Comparison of ENCODE assay signal across 22 cellular contexts in the genomic region with DNA sequence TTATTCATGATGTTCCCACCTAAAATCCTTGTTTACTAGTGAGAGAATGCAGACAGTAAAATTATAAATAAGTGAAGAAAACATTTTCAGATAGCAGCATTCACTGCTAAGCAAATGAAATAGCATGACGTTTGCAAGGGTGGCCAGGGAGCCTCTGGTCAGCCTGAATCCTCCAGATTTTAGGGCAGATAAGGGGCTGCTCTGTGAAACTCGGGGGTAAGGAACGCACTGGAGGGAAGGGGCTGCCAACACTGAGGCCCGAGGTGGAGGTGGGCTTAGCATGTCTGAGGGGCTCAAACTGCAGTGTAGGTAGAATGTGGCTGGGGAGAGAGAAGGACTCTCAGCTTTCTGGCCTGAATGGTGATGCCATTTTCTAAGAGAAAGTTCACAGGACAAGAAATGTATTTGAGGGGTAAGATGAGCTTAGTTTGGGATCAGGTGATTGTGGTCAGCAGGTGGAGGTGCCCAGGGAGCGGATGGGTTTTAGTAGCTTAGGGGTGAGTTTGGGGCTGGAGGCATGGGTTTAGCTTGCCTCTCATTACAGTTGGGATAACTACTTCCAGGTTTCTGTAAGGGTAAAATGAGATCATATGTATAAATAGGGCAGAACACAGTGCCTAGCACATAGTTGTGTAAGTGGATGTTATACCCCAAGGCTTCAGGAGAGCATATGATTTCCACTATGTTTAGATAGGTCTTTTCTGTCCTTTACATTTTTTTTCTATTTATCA. TPM values are rescaled to one million over a fixed set of nuclear protein-coding genes. Genes with fewer than 3 reads are reported as not detected.
DNase-seq lines count a peak whose midpoint lies in the region; ATAC-seq and TF ChIP-seq lines count a peak whose summit lies in the region.
"Had no signal": no experiment of that assay in that cellular context is flagged by ENCODE, and none has a peak within 500 bp of the region (broad histone marks: within the 10 kb centered on the region; RNA-seq: fewer than 3 reads in every experiment).

No MANE protein-coding gene starts in this region.

- in situ Hi-C loops in ACHN (cut with HindIII; ENCODE audit: low pct_ligation_motif_present, low pct_unique_long_range_greater_than_20kb, low sequenced_read_pairs) = no loop called here

- no peak overlapping the region for H3K4me3 Mint-ChIP-seq in activated CD4-positive, alpha-beta T cell treated with anti-CD3 and anti-CD28 coated beads for 36 hours
- H3K4me3 Mint-ChIP-seq in CD4-positive, CD25-positive, alpha-beta regulatory T cell = peak overlapping the region in 2 of 4 donors; percentile 5 to 7
- H3K4me3 Mint-ChIP-seq in activated CD8-positive, alpha-beta T cell treated with anti-CD3 and anti-CD28 coated beads for 36 hours = no peak overlapping the region
- H3K4me3 Mint-ChIP-seq in neural crest cell = no peak overlapping the region
- H3K4me3 Mint-ChIP-seq: memory B cell had no signal

- H3K27me3 ChIP-seq in CD4-positive, CD25-positive, alpha-beta regulatory T cell (ENCODE audit: control insufficient read depth, insufficient read depth, low read length) = no peaks in the 10 kb centered on the region
- H3K27me3 ChIP-seq: thyroid gland had no signal

- no peak for TF ChIP-seq CTCF in activated CD8-positive, alpha-beta T cell treated with anti-CD3 and anti-CD28 coated beads for 36 hours (IDR thresholded peaks at IDR 0.05)
- TF ChIP-seq CTCF in neural crest cell (conservative IDR thresholded peaks at IDR 0.05) = no peak

- ATAC-seq in activated CD4-positive, alpha-beta T cell treated with anti-CD3 and anti-CD28 coated beads for 36 hours = no peak
- ATAC-seq in CD4-positive, CD25-positive, alpha-beta regulatory T cell (ENCODE audit: low read depth in 2 of 2) = no peak
- no peak for ATAC-seq in activated CD8-positive, alpha-beta T cell treated with anti-CD3 and anti-CD28 coated beads for 36 hours

- peaks cover 40% of the 10 kb centered on the region for H3K4me1 Mint-ChIP-seq in activated CD4-positive, alpha-beta T cell treated with anti-CD3 and anti-CD28 coated beads for 36 hours
- peaks cover 6 to 28% (median 10%) of the 10 kb centered on the region in 4 donors for H3K4me1 Mint-ChIP-seq in CD4-positive, CD25-positive, alpha-beta regulatory T cell
- peaks cover 47% of the 10 kb centered on the region for H3K4me1 Mint-ChIP-seq in activated CD8-positive, alpha-beta T cell treated with anti-CD3 and anti-CD28 coated beads for 36 hours (ENCODE audit: low read depth)
- H3K4me1 Mint-ChIP-seq in neural crest cell = peaks cover 4% of the 10 kb centered on the region
- H3K4me1 Mint-ChIP-seq: memory B cell had no signal

- CTCF ChIA-PET in activated CD4-positive, alpha-beta T cell treated with anti-CD3 and anti-CD28 coated beads for 36 hours (lab: Charles Lee) = interaction anchor here (0.9 to 2.5 kb wide), 9 partner anchors 9 to 100 kb away, joined by 3 to 11 read pairs (median 3); partner anchors contain the start of gene GPR171
- CTCF ChIA-PET in activated CD8-positive, alpha-beta T cell treated with anti-CD3 and anti-CD28 coated beads for 36 hours (lab: Charles Lee) = interaction anchor here (0.7 to 3.4 kb wide), 5 partner anchors 10 to 28 kb away, joined by 3 to 13 read pairs (median 4); no protein-coding TSS in a partner anchor

- POLR2A ChIA-PET in activated CD4-positive, alpha-beta T cell treated with anti-CD3 and anti-CD28 coated beads for 36 hours (lab: Charles Lee) = no interaction called here
- POLR2A ChIA-PET in activated CD8-positive, alpha-beta T cell treated with anti-CD3 and anti-CD28 coated beads for 36 hours (lab: Charles Lee) = interaction anchor here (0.7 to 5.1 kb wide), 6 partner anchors 10 to 25 kb away, joined by 3 to 46 read pairs (median 4); no protein-coding TSS in a partner anchor

- H3K27ac Mint-ChIP-seq in activated CD4-positive, alpha-beta T cell treated with anti-CD3 and anti-CD28 coated beads for 36 hours = peak overlapping the region; percentile 37
- peak overlapping the region; percentile 38 to 63 (median 57) for H3K27ac Mint-ChIP-seq in CD4-positive, CD25-positive, alpha-beta regulatory T cell
- H3K27ac Mint-ChIP-seq in activated CD8-positive, alpha-beta T cell treated with anti-CD3 and anti-CD28 coated beads for 36 hours = peak overlapping the region; percentile 84
- H3K27ac Mint-ChIP-seq in neural crest cell (ENCODE audit: unreplicated experiment) = peak overlapping the region; percentile 76
- H3K27ac Mint-ChIP-seq: memory B cell had no signal

- intact Hi-C loops in activated CD4-positive, alpha-beta T cell treated with anti-CD3 and anti-CD28 coated beads for 36 hours (cut with DNase I, micrococcal nuclease) = no loop called here
- intact Hi-C loops in activated CD8-positive, alpha-beta T cell treated with anti-CD3 and anti-CD28 coated beads for 36 hours (cut with micrococcal nuclease) = no loop called here

- no peaks in the 10 kb centered on the region for H3K27me3 Mint-ChIP-seq in activated CD4-positive, alpha-beta T cell treated with anti-CD3 and anti-CD28 coated beads for 36 hours
- H3K27me3 Mint-ChIP-seq in CD4-positive, CD25-positive, alpha-beta regulatory T cell = peaks cover 5% of the 10 kb centered on the region
- H3K27me3 Mint-ChIP-seq in activated CD8-positive, alpha-beta T cell treated with anti-CD3 and anti-CD28 coated beads for 36 hours = no peaks in the 10 kb centered on the region
- no peaks in the 10 kb centered on the region for H3K27me3 Mint-ChIP-seq in neural crest cell (ENCODE audit: low read depth)
- H3K27me3 Mint-ChIP-seq: natural killer cell treated with Interleukin-12 subunit alpha and Interleukin-12 subunit beta and Interleukin-15 and Interleukin-18, amount 100 ng/mL, for 72 hours had no signal

- no peaks in the 10 kb centered on the region for H3K9me3 Mint-ChIP-seq in activated CD4-positive, alpha-beta T cell treated with anti-CD3 and anti-CD28 coated beads for 36 hours (ENCODE audit: low read depth)
- H3K9me3 Mint-ChIP-seq in CD4-positive, CD25-positive, alpha-beta regulatory T cell = no peaks in the 10 kb centered on the region
- no peaks in the 10 kb centered on the region for H3K9me3 Mint-ChIP-seq in activated CD8-positive, alpha-beta T cell treated with anti-CD3 and anti-CD28 coated beads for 36 hours
- H3K9me3 Mint-ChIP-seq in neural crest cell = no peaks in the 10 kb centered on the region
- H3K9me3 Mint-ChIP-seq: memory B cell; natural killer cell treated with Interleukin-12 subunit alpha and Interleukin-12 subunit beta and Interleukin-15 and Interleukin-18, amount 100 ng/mL, for 72 hours had no signal

- no peaks in the 10 kb centered on the region for H3K36me3 ChIP-seq in CD4-positive, CD25-positive, alpha-beta regulatory T cell (ENCODE audit: control insufficient read depth, insufficient read depth, low read length)
- H3K36me3 ChIP-seq: thyroid gland had no signal

- H3K36me3 Mint-ChIP-seq in activated CD4-positive, alpha-beta T cell treated with anti-CD3 and anti-CD28 coated beads for 36 hours (ENCODE audit: low read depth) = peaks cover 2% of the 10 kb centered on the region
- no peaks in the 10 kb centered on the region for H3K36me3 Mint-ChIP-seq in CD4-positive, CD25-positive, alpha-beta regulatory T cell
- H3K36me3 Mint-ChIP-seq in activated CD8-positive, alpha-beta T cell treated with anti-CD3 and anti-CD28 coated beads for 36 hours (ENCODE audit: low read depth) = no peaks in the 10 kb centered on the region
- no peaks in the 10 kb centered on the region for H3K36me3 Mint-ChIP-seq in neural crest cell (ENCODE audit: low read depth)
- H3K36me3 Mint-ChIP-seq: memory B cell; natural killer cell treated with Interleukin-12 subunit alpha and Interleukin-12 subunit beta and Interleukin-15 and Interleukin-18, amount 100 ng/mL, for 72 hours had no signal

- no peak for DNase-seq in activated CD4-positive, alpha-beta T cell treated with anti-CD3 and anti-CD28 coated beads for 36 hours
- no peak for DNase-seq in activated CD4-positive, alpha-beta T cell treated with anti-CD3 and anti-CD28 coated beads, Interleukin-2, amount 50 U/mL, for 4 hours
- DNase-seq in CD4-positive, CD25-positive, alpha-beta regulatory T cell = no peak
- no peak for DNase-seq in activated CD8-positive, alpha-beta T cell treated with anti-CD3 and anti-CD28 coated beads for 36 hours
- DNase-seq in neural crest cell (ENCODE audit: low read depth, low spot score) (no peak), ACHN (no peak), Ammon's horn (ENCODE audit: low spot score) (no peak)
- no peak for DNase-seq in stimulated activated CD4-positive, alpha-beta T cell treated with anti-CD3 and anti-CD28 coated beads, Interleukin-4, amount 100 ng/mL, for 4 hours
- DNase-seq: activated CD4-positive, alpha-beta T cell treated with anti-CD3 and anti-CD28 coated beads, Interleukin-2, amount 50 U/mL, for 48 hours; activated effector memory CD4-positive, alpha-beta T cell treated with Interleukin-2 at 50 U/mL for 16 hours; anterior cingulate cortex; EL; NCI-H1436; NCI-H774; thyroid gland had no signal

- no peaks in the 10 kb centered on the region for H3K9me3 ChIP-seq in CD4-positive, CD25-positive, alpha-beta regulatory T cell (ENCODE audit: control insufficient read depth in 2 of 2, low read length in 2 of 2)
- H3K9me3 ChIP-seq: thyroid gland had no signal

- H3K4me3 ChIP-seq in CD4-positive, CD25-positive, alpha-beta regulatory T cell (ENCODE audit: low read depth, low read length) = no peak overlapping the region
- H3K4me3 ChIP-seq: SK-N-MC, thyroid gland had no signal

- H3K4me1 ChIP-seq in CD4-positive, CD25-positive, alpha-beta regulatory T cell (ENCODE audit: control insufficient read depth, insufficient read depth, low read length, poor library complexity, severe bottlenecking) = peaks cover 10% of the 10 kb centered on the region
- H3K4me1 ChIP-seq: thyroid gland had no signal

- H3K27ac ChIP-seq in CD4-positive, CD25-positive, alpha-beta regulatory T cell (ENCODE audit: insufficient read depth, low read length, poor library complexity, severe bottlenecking) = no peak overlapping the region
- H3K27ac ChIP-seq: C4-2B, SK-N-MC, thyroid gland had no signal

RNA-seq across cellular contexts. Expression of gene GPR171, which starts 20.5 kb away (rescaled TPM):
- 100 to 1,000 TPM in 1 of 2 experiments, 10 to 100 TPM in 1; 84.9 to 111 TPM for total RNA-seq in activated CD4-positive, alpha-beta T cell treated with anti-CD3 and anti-CD28 coated beads for 36 hours
- total RNA-seq in CD4-positive, CD25-positive, alpha-beta regulatory T cell = 26.8 TPM
- 100 to 1,000 TPM in 1 of 4 donors, 10 to 100 TPM in 3; 71.5 to 118 (median 97.6) TPM for polyA plus RNA-seq in CD4-positive, CD25-positive, alpha-beta regulatory T cell
- total RNA-seq in activated CD8-positive, alpha-beta T cell treated with anti-CD3 and anti-CD28 coated beads for 36 hours = 100 to 1,000 TPM in 1 of 2 experiments, 10 to 100 TPM in 1; 91.8 to 101 TPM
- not detected in 2 replicates for total RNA-seq in neural crest cell
- total RNA-seq: cerebellum, H4, pulmonary artery endothelial cell had no signal

Comparison
In these comparisons a context has a peak if more than half of its experiments do, and no peak if none do; other contexts are left out.
1. RNA of gene GPR171, which starts 20.5 kb away (total RNA-seq): 84.9 to 111 TPM in activated CD4-positive, alpha-beta T cell treated with anti-CD3 and anti-CD28 coated beads for 36 hours, 91.8 to 101 TPM in activated CD8-positive, alpha-beta T cell treated with anti-CD3 and anti-CD28 coated beads for 36 hours and 26.8 TPM in CD4-positive, CD25-positive, alpha-beta regulatory T cell (single experiment); not detected in neural crest cell; every median in the first group is over 10 times any median in the second.
2. Peak in every context shown above with its lines, with median percentiles within 50 percentile points of each other: H3K27ac Mint-ChIP-seq.